In genomic region chr4:165328708-165329107, GRCh38 we compare ENCODE assay signal across 8 cellular contexts. TPM values are rescaled to one million over a fixed set of nuclear protein-coding genes. Genes with fewer than 3 reads are reported as not detected.
DNase-seq lines count a peak whose midpoint lies in the region; ATAC-seq, FAIRE-seq and TF ChIP-seq lines count a peak whose summit lies in the region.

No MANE protein-coding gene starts in this region.

- H3K4me3 ChIP-seq in cardiac muscle cell = peak overlapping the region; percentile 62
- H3K4me3 ChIP-seq in K562 = peak overlapping the region; percentile 84
- H3K4me3 ChIP-seq in left lung = peak overlapping the region; percentile 82 to 85
- peak overlapping the region in 3 of 4 donors; percentile 77 to 99 (median 82) for H3K4me3 ChIP-seq in upper lobe of left lung

- DNase-seq in cardiac muscle cell (ENCODE audit: low read depth in 1 of 2, low spot score in 1 of 2) (no peak), left ventricle myocardium superior (no peak), K562 (ENCODE audit: extremely low read depth in 1 of 4, low spot score in 3 of 4) (peak in 1 of 4 experiments; percentile 38), left lung (no peak), upper lobe of left lung (no peak), COR-L47 (lab: John Stamatoyannopoulos, UW) (no peak)

- peaks cover 72% of the 10 kb centered on the region for H3K79me2 ChIP-seq in K562 (ENCODE audit: control insufficient read depth, insufficient read depth, low read length)

- no peak for FAIRE-seq in K562 (lab: Jason Lieb, UNC)

- H3K27me3 ChIP-seq in cardiac muscle cell = no peaks in the 10 kb centered on the region
- H3K27me3 ChIP-seq in K562 (ENCODE audit: control insufficient read depth in 2 of 2, insufficient read depth in 2 of 2, low read length in 2 of 2) = no peaks in the 10 kb centered on the region
- no peaks in the 10 kb centered on the region for H3K27me3 ChIP-seq in left lung
- no peaks in the 10 kb centered on the region for H3K27me3 ChIP-seq in upper lobe of left lung

- H2AFZ ChIP-seq in K562 (ENCODE audit: low read depth, low read length) = no peak overlapping the region

- H3K9me1 ChIP-seq in K562 (ENCODE audit: control insufficient read depth, insufficient read depth, low read length) = no peaks in the 10 kb centered on the region

- TF ChIP-seq POLR2A in K562 (conservative IDR thresholded peaks at IDR 0.05) (no peak), upper lobe of left lung (IDR thresholded peaks at IDR 0.05) (no peak)

- intact Hi-C loops in left ventricle myocardium superior (cut with micrococcal nuclease) (no loop called here), K562 (cut with micrococcal nuclease) (no loop called here), left lung (cut with DNase I) (no loop called here)

- H3K36me3 ChIP-seq in cardiac muscle cell = peaks cover 6% of the 10 kb centered on the region
- H3K36me3 ChIP-seq in K562 (ENCODE audit: control insufficient read depth, insufficient read depth, low read length) = peaks cover 37% of the 10 kb centered on the region
- H3K36me3 ChIP-seq in left lung = peaks cover 0 to 23% of the 10 kb centered on the region in 2 donors
- H3K36me3 ChIP-seq in upper lobe of left lung = peaks cover 0 to 13% (median 3%) of the 10 kb centered on the region in 4 donors

- H3K27ac ChIP-seq in cardiac muscle cell = peak overlapping the region; percentile 92
- H3K27ac ChIP-seq in K562 (ENCODE audit: extremely low read depth, low read depth, low read length) = peak overlapping the region; percentile 70
- H3K27ac ChIP-seq in left lung = peak overlapping the region; percentile 87 to 88
- peak overlapping the region in 2 of 4 donors; percentile 91 to 95 for H3K27ac ChIP-seq in upper lobe of left lung

- ATAC-seq in left ventricle myocardium superior (no peak), K562 (no peak), left lung (no peak), upper lobe of left lung (ENCODE audit: low FRiP score in 2 of 2) (no peak), HG02973 (IDR thresholded peaks at IDR 0.05; ENCODE audit: unreplicated experiment) (no peak), HG02642 (IDR thresholded peaks at IDR 0.05; ENCODE audit: poor library complexity, unreplicated experiment) (no peak)

- TF ChIP-seq EP300 in K562 (IDR thresholded peaks at IDR 0.05; ENCODE audit: low read length) (no peak), upper lobe of left lung (IDR thresholded peaks at IDR 0.05) (no peak)

- H3K9me3 ChIP-seq in cardiac muscle cell (ENCODE audit: low read depth) (no peaks in the 10 kb centered on the region), K562 (replicated peaks; ENCODE audit: control insufficient read depth, insufficient read depth, low read depth, low read length) (no peaks in the 10 kb centered on the region), left lung (no peaks in the 10 kb centered on the region), upper lobe of left lung (no peaks in the 10 kb centered on the region)

- in situ Hi-C loops in K562 (cut with MboI) = loop anchor here (5.0 kb wide), 1 partner anchor 121 kb away; the partner anchor contains the start of gene KLHL2

- TF ChIP-seq CTCF in cardiac muscle cell (IDR thresholded peaks at IDR 0.05; ENCODE audit: low read depth, low read length) = no peak
- no peak for TF ChIP-seq CTCF in K562 (IDR thresholded peaks at IDR 0.05 in 2 of 3, conservative IDR thresholded peaks at IDR 0.05 in 1 of 3; ENCODE audit: insufficient read depth in 2 of 3, low read depth in 1 of 3, low read length in 3 of 3)
- TF ChIP-seq CTCF in left lung (IDR thresholded peaks at IDR 0.05) = no peak
- TF ChIP-seq CTCF in upper lobe of left lung (IDR thresholded peaks at IDR 0.05) = no peak

- CTCF ChIA-PET in K562 (lab: Yijun Ruan, JAX; ENCODE audit: low intra/inter-chr PET ratio) = no interaction called here

- H3K4me2 ChIP-seq in K562 (ENCODE audit: insufficient read depth, low read length) = peak overlapping the region; percentile 99

- POLR2A ChIA-PET in K562 (lab: Yijun Ruan, JAX) = no interaction called here

- no TSS peak for BruUV-seq in K562 (replicated peaks; lab: Mats Ljungman, UMichigan)

- peak overlapping the region; percentile 31 to 74; a peak in 3 of 4 replicates for H3K9ac ChIP-seq in K562 (ENCODE audit: insufficient read depth in 1 of 2, low read depth in 2 of 2, low read length in 2 of 2)

- H3K4me1 ChIP-seq in cardiac muscle cell (ENCODE audit: low read depth) (peaks cover 27% of the 10 kb centered on the region), K562 (replicated peaks in 1 of 2; ENCODE audit: control insufficient read depth in 2 of 2, insufficient read depth in 2 of 2, low read length in 2 of 2) (peaks cover 9 to 25% of the 10 kb centered on the region in 2 experiments; a peak in 4 of 5 replicates), left lung (peaks cover 0 to 53% of the 10 kb centered on the region in 2 donors), upper lobe of left lung (peaks cover 18 to 30% (median 26%) of the 10 kb centered on the region in 4 donors)

- WGBS in K562 (ENCODE audit: insufficient coverage, low coverage, missing lambda C conversion rate) = 0% methylated on average over 4 of the region's 4 CpGs
- WGBS in upper lobe of left lung, 2 donors = 38 to 48% methylated on average over 4 of the region's 4 CpGs

- peaks cover 43% of the 10 kb centered on the region for H4K20me1 ChIP-seq in K562 (replicated peaks; ENCODE audit: control insufficient read depth, insufficient read depth, low read length)

- no peak for TF ChIP-seq RAD21 in K562 (CRISPR knock-in tag; conservative IDR thresholded peaks at IDR 0.05 in 1 of 2, IDR thresholded peaks at IDR 0.05 in 1 of 2)

TF ChIP-seq in K562, 482 proteins besides CTCF, POLR2A, EP300 and RAD21 (continues in another document):
- TF ChIP-seq HDAC1 (IDR thresholded peaks at IDR 0.05) (no peak), ZFP36 (IDR thresholded peaks at IDR 0.05; ENCODE audit: low read depth, low read length, partially characterized antibody) (no peak), ZNF699 (CRISPR knock-in tag; IDR thresholded peaks at IDR 0.05; ENCODE audit: insufficient replicate concordance) (no peak), NFIC (IDR thresholded peaks at IDR 0.05) (no peak)
- TF ChIP-seq, protein P1, sequence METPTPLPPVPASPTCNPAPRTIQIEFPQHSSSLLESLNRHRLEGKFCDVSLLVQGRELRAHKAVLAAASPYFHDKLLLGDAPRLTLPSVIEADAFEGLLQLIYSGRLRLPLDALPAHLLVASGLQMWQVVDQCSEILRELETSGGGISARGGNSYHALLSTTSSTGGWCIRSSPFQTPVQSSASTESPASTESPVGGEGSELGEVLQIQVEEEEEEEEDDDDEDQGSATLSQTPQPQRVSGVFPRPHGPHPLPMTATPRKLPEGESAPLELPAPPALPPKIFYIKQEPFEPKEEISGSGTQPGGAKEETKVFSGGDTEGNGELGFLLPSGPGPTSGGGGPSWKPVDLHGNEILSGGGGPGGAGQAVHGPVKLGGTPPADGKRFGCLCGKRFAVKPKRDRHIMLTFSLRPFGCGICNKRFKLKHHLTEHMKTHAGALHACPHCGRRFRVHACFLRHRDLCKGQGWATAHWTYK (CRISPR knock-in tag; IDR thresholded peaks at IDR 0.05) = no peak

RNA-seq across cellular contexts. Expression of gene MSMO1, which starts 1.2 kb away (rescaled TPM):
- total RNA-seq in cardiac muscle cell (65.8 and 170 TPM in 2 replicates), left ventricle myocardium superior (6.9 TPM), K562 (2014; rRNA removed) (41.0 and 47.1 TPM in 2 replicates), K562 (2014; rRNA removed; fragmentation: Illumina TruSeq; extraction: Trizol) (68.9 and 73.4 TPM in 2 replicates), K562 (2015; rRNA removed; fragmentation: Illumina TruSeq; extraction: Trizol) (28.5 and 32.0 TPM in 2 replicates), K562 (2021) (39.2 and 41.2 TPM in 2 replicates), left lung (100 to 1,000 TPM; 119 to 270 TPM), upper lobe of left lung (100 to 1,000 TPM in 4 of 6 donors, 10 to 100 TPM in 2; 21.0 to 193 (median 125) TPM)
- polyA plus RNA-seq in cardiac muscle cell (138 and 305 TPM in 2 replicates), K562 (2011; rRNA removed) (172 and 179 TPM in 2 replicates), K562 (2014; fragmentation: Illumina TruSeq; extraction: Trizol) (54.6 and 63.5 TPM in 2 replicates), K562 (2014; fragmentation: Nextera tagmentation; extraction: Ambion mirVana) (10 to 100 TPM; 79.5 to 86.8 TPM), K562 (2014; rRNA removed) (51.7 and 58.9 TPM in 2 replicates)
- 111 and 411 TPM in 2 replicates for total RNA-seq in K562 (2011; cell fraction: chromatin; rRNA removed; ENCODE audit: low replicate concordance)
- 106 and 148 TPM in 2 replicates for total RNA-seq in K562 (2011; cell fraction: nucleolus; rRNA removed)
- total RNA-seq in K562 (2011; cell fraction: nucleoplasm; rRNA removed) = 276 and 345 TPM in 2 replicates
- 49.3 and 163 TPM in 2 replicates for polyA plus RNA-seq in K562 (2011; cell fraction: cytosol; rRNA removed)
- polyA plus RNA-seq in K562 (2011; cell fraction: nucleus; rRNA removed) = 47.9 and 86.1 TPM in 2 replicates
- polyA plus RNA-seq in K562 (2012) = 26.0 and 41.1 TPM in 2 replicates
- polyA minus RNA-seq in K562 (2011; rRNA and poly(A)+ RNA removed) = 121 and 167 TPM in 2 replicates
- 55.9 and 66.0 TPM in 2 replicates for polyA minus RNA-seq in K562 (2011; cell fraction: cytosol; rRNA and poly(A)+ RNA removed)
- polyA minus RNA-seq in K562 (2011; cell fraction: nucleus; rRNA and poly(A)+ RNA removed) = 55.2 and 132 TPM in 2 replicates

RNA-seq across cellular contexts. Expression of gene CPE, which starts 50.1 kb away (rescaled TPM):
- total RNA-seq in cardiac muscle cell (204 and 238 TPM in 2 replicates), left ventricle myocardium superior (64.3 TPM), K562 (2014; rRNA removed) (not detected in 2 replicates), K562 (2014; rRNA removed; fragmentation: Illumina TruSeq; extraction: Trizol) (not detected in 2 replicates), K562 (2015; rRNA removed; fragmentation: Illumina TruSeq; extraction: Trizol) (not detected in 2 replicates), K562 (2021) (0.16 and 0.22 TPM in 2 replicates), left lung (10 to 100 TPM; 24.5 to 28.9 TPM), upper lobe of left lung (10 to 100 TPM in 5 of 6 donors, 1 to 10 TPM in 1; 4.2 to 53.7 (median 23.3) TPM)
- polyA plus RNA-seq in cardiac muscle cell (238 and 323 TPM in 2 replicates), K562 (2011; rRNA removed) (0.06 and 0.09 TPM in 2 replicates), K562 (2014; fragmentation: Illumina TruSeq; extraction: Trizol) (0.04 TPM in 1 of 2 replicates, not detected in the other), K562 (2014; fragmentation: Nextera tagmentation; extraction: Ambion mirVana) (under 1 TPM in 1 of 2 experiments, not detected in 1; 0.04 TPM), K562 (2014; rRNA removed) (0.11 TPM in 1 of 2 replicates, not detected in the other)
- total RNA-seq in K562 (2011; cell fraction: chromatin; rRNA removed; ENCODE audit: low replicate concordance) = not detected in 2 replicates
- total RNA-seq in K562 (2011; cell fraction: nucleolus; rRNA removed) = not detected in 2 replicates
- not detected in 2 replicates for total RNA-seq in K562 (2011; cell fraction: nucleoplasm; rRNA removed)
- polyA plus RNA-seq in K562 (2011; cell fraction: cytosol; rRNA removed) = 0.03 TPM in 1 of 2 replicates, not detected in the other
- polyA plus RNA-seq in K562 (2011; cell fraction: nucleus; rRNA removed) = not detected in 2 replicates
- polyA plus RNA-seq in K562 (2012) = 0.03 TPM in 1 of 2 replicates, not detected in the other
- polyA minus RNA-seq in K562 (2011; rRNA and poly(A)+ RNA removed) = 0.24 TPM in 1 of 2 replicates, not detected in the other
- polyA minus RNA-seq in K562 (2011; cell fraction: cytosol; rRNA and poly(A)+ RNA removed) = 2.8 TPM in 1 of 2 replicates, not detected in the other
- not detected in 2 replicates for polyA minus RNA-seq in K562 (2011; cell fraction: nucleus; rRNA and poly(A)+ RNA removed)

Comparison
In these comparisons a context has a peak if more than half of its experiments do, and no peak if none do; other contexts are left out.
1. RNA of gene CPE, which starts 50.1 kb away (total RNA-seq): 204 to 238 TPM in cardiac muscle cell, 64.3 TPM in left ventricle myocardium superior (single experiment), 4.2 to 53.7 TPM in upper lobe of left lung and 24.5 to 28.9 TPM in left lung; 0.16 to 0.22 TPM in K562; every median in the first group is over 4 times any median in the second.
2. Peak in every context shown above with its lines, with median percentiles within 50 percentile points of each other: H3K4me3 ChIP-seq.